In genomic region chr4:20331642-20332041, GRCh38 we compare ENCODE assay signal across 27 cellular contexts.
"Had no signal": no experiment of that assay in that cellular context is flagged by ENCODE, and none has a peak within 500 bp of the region (broad histone marks: within the 10 kb centered on the region; RNA-seq: fewer than 3 reads in every experiment).

No MANE protein-coding gene starts in this region.

- H3K9me3 Mint-ChIP-seq: activated CD4-positive, alpha-beta T cell treated with anti-CD3 and anti-CD28 coated beads, Interleukin-2, amount 10 ng/mL, durations not matched to agents 7 days and 5 days; activated naive CD4-positive, alpha-beta T cell treated with anti-CD3 and anti-CD28 coated beads for 36 hours; activated T-cell treated with anti-CD3 and anti-CD28 coated beads, Interleukin-2, amount 50 U/mL, for 4 hours; activated T-helper 1 cell treated with anti-CD3 and anti-CD28 coated beads, Interleukin-12 subunit alpha, Interleukin-12 subunit beta, Interleukin-2, Interleukin-4 antibody, amounts not matched to agents 30 ng/mL and 10 ng/mL and 1 ng/mL, durations not matched to agents 14 hours and 24 hours and 36 hours; T-helper 1 cell treated with Interleukin-12 subunit alpha and Interleukin-12 subunit beta and Interleukin-4 antibody, amounts not matched to agents 30 μg/mL and 1 μg/mL, for 36 hours; T-helper 2 cell treated with Interferon-gamma antibody and Interleukin-4, amounts not matched to agents 5 μg/mL and 100 μg/mL, for 36 hours had no signal

- H3K27ac Mint-ChIP-seq: activated CD4-positive, alpha-beta T cell treated with anti-CD3 and anti-CD28 coated beads for 36 hours; activated CD4-positive, alpha-beta T cell treated with anti-CD3 and anti-CD28 coated beads, Interleukin-2, amount 10 ng/mL, durations not matched to agents 7 days and 5 days; activated CD8-positive, alpha-beta T cell treated with anti-CD3 and anti-CD28 coated beads, Interleukin-2, amount 10 ng/mL, durations not matched to agents 7 days and 5 days; activated naive CD4-positive, alpha-beta T cell treated with anti-CD3 and anti-CD28 coated beads for 36 hours; activated naive CD4-positive, alpha-beta T cell treated with anti-CD3 and anti-CD28 coated beads, Interleukin-2, amount 50 U/mL, for 72 hours; activated T-helper 1 cell treated with anti-CD3 and anti-CD28 coated beads, Interleukin-12 subunit alpha, Interleukin-12 subunit beta, Interleukin-2, Interleukin-4 antibody, amounts not matched to agents 30 ng/mL and 10 ng/mL and 1 ng/mL, durations not matched to agents 14 hours and 24 hours and 36 hours; brain; T-helper 1 cell treated with Interleukin-12 subunit alpha and Interleukin-12 subunit beta and Interleukin-4 antibody, amounts not matched to agents 30 μg/mL and 1 μg/mL, for 36 hours; T-helper 2 cell treated with Interferon-gamma antibody and Interleukin-4, amounts not matched to agents 5 μg/mL and 100 μg/mL, for 36 hours had no signal

- H3K9me3 ChIP-seq: SJCRH30, SK-N-SH had no signal

- H3K36me3 Mint-ChIP-seq: activated naive CD4-positive, alpha-beta T cell treated with anti-CD3 and anti-CD28 coated beads, Interleukin-2, amount 50 U/mL, for 72 hours; brain had no signal

- H3K4me2 ChIP-seq: SK-N-SH had no signal

- H3K27me3 Mint-ChIP-seq: activated CD4-positive, alpha-beta T cell treated with anti-CD3 and anti-CD28 coated beads, Interleukin-2, amount 10 ng/mL, durations not matched to agents 7 days and 5 days had no signal

- H3K9me2 ChIP-seq: SK-N-SH had no signal

- H3K36me3 ChIP-seq: SJCRH30 had no signal

- H3K4me1 Mint-ChIP-seq: activated CD4-positive, alpha-beta T cell treated with anti-CD3 and anti-CD28 coated beads for 36 hours; activated CD4-positive, alpha-beta T cell treated with anti-CD3 and anti-CD28 coated beads, Interleukin-2, amount 10 ng/mL, durations not matched to agents 7 days and 5 days had no signal

- H3K4me1 ChIP-seq: SJCRH30 had no signal

- ATAC-seq: activated CD4-positive, alpha-beta T cell treated with anti-CD3 and anti-CD28 coated beads for 36 hours; activated CD4-positive, CD25-positive, alpha-beta regulatory T cell treated with anti-CD3 and anti-CD28 coated beads, Interleukin-2, amount 50 U/mL, for 24 hours; activated CD8-positive, alpha-beta T cell treated with anti-CD3 and anti-CD28 coated beads, Interleukin-2, amount 10 ng/mL, durations not matched to agents 7 days and 5 days; activated naive CD4-positive, alpha-beta T cell treated with anti-CD3 and anti-CD28 coated beads, Interleukin-2, amount 50 U/mL, for 72 hours; activated T-cell treated with anti-CD3 and anti-CD28 coated beads, Interleukin-2, amount 50 U/mL, for 4 hours; Panc1; WTC11 had no signal

- H3K4me3 ChIP-seq: SJCRH30 had no signal

- DNase-seq: activated CD4-positive, alpha-beta T cell treated with anti-CD3 and anti-CD28 coated beads for 36 hours; activated CD4-positive, alpha-beta T cell treated with anti-CD3 and anti-CD28 coated beads, Interleukin-2, amount 10 ng/mL, durations not matched to agents 7 days and 5 days; activated CD4-positive, alpha-beta T cell treated with anti-CD3 and anti-CD28 coated beads, Interleukin-2, amount 50 U/mL, for 48 hours; activated CD8-positive, alpha-beta T cell treated with anti-CD3 and anti-CD28 coated beads, Interleukin-2, amount 10 ng/mL, durations not matched to agents 7 days and 5 days; activated gamma-delta T cell treated with Interleukin-2 at 50 U/mL for 16 hours; activated naive CD4-positive, alpha-beta T cell treated with anti-CD3 and anti-CD28 coated beads for 36 hours; activated T-cell treated with anti-CD3 and anti-CD28 coated beads, Interleukin-2, amount 50 U/mL, for 4 hours; anterior cingulate cortex; caudate nucleus; Karpas-422; KBM-7; NCI-H1105; NCI-H1417 treated with DMSO at 0.1 percent for 48 hours; NCI-H2029; NCI-H345; NCI-H524 treated with DMSO at 0.1 percent for 48 hours; SHP77; SJCRH30; SK-N-SH had no signal

- H3K27ac ChIP-seq: SJCRH30 had no signal

- H3K4me3 Mint-ChIP-seq: activated CD4-positive, alpha-beta T cell treated with anti-CD3 and anti-CD28 coated beads for 36 hours; activated CD4-positive, alpha-beta T cell treated with anti-CD3 and anti-CD28 coated beads, Interleukin-2, amount 10 ng/mL, durations not matched to agents 7 days and 5 days; activated CD8-positive, alpha-beta T cell treated with anti-CD3 and anti-CD28 coated beads, Interleukin-2, amount 10 ng/mL, durations not matched to agents 7 days and 5 days; activated naive CD4-positive, alpha-beta T cell treated with anti-CD3 and anti-CD28 coated beads for 36 hours; activated T-cell treated with anti-CD3 and anti-CD28 coated beads, Interleukin-2, amount 50 U/mL, for 4 hours; activated T-helper 1 cell treated with anti-CD3 and anti-CD28 coated beads, Interleukin-12 subunit alpha, Interleukin-12 subunit beta, Interleukin-2, Interleukin-4 antibody, amounts not matched to agents 30 ng/mL and 10 ng/mL and 1 ng/mL, durations not matched to agents 14 hours and 24 hours and 36 hours; brain; T-helper 1 cell treated with Interleukin-12 subunit alpha and Interleukin-12 subunit beta and Interleukin-4 antibody, amounts not matched to agents 30 μg/mL and 1 μg/mL, for 36 hours; T-helper 2 cell treated with Interferon-gamma antibody and Interleukin-4, amounts not matched to agents 5 μg/mL and 100 μg/mL, for 36 hours; WTC11 had no signal

- H3K9ac ChIP-seq: SK-N-SH had no signal
